ENCODE assay signal across 15 cellular contexts in the genomic region with DNA sequence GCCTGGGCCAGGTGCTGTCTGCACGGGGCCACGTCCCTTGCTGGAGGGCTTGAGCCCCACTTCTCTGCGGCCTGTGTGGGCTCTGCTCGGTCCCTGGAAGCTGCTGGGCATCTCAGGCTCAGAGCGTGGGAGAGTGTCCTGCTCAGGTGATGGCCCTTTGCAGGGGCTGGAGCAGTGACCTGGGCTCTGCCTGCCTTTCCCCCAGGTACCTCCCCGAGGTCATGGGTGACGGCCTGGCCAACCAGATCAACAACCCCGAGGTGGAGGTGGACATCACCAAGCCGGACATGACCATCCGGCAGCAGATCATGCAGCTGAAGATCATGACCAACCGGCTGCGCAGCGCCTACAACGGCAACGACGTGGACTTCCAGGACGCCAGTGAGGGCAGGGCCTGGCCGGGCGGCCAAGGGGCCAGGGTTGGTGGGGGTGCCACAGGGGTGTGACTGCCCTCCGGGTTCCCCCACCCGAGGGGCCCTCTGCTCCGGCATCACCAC. TPM values are rescaled to one million over a fixed set of nuclear protein-coding genes. Genes with fewer than 3 reads are reported as not detected.
DNase-seq lines count a peak whose midpoint lies in the region; ATAC-seq and TF ChIP-seq lines count a peak whose summit lies in the region.
"Had no signal": no experiment of that assay in that cellular context is flagged by ENCODE, and none has a peak within 500 bp of the region (broad histone marks: within the 10 kb centered on the region; RNA-seq: fewer than 3 reads in every experiment).

No MANE protein-coding gene starts in this region.

- 92 to 93% methylated on average over 22 of the region's 22 CpGs for WGBS in aorta, 2 donors

- H3K27me3 ChIP-seq in colonic mucosa (no peaks in the 10 kb centered on the region), aorta (ENCODE audit: control insufficient read depth in 1 of 2, insufficient read depth in 2 of 2, low read length in 1 of 2) (no peaks in the 10 kb centered on the region)
- H3K27me3 ChIP-seq: dorsolateral prefrontal cortex had no signal

- peak; percentile 12 for ATAC-seq in stimulated activated naive CD8-positive, alpha-beta T cell treated with anti-CD3 and anti-CD28 coated beads, Interleukin-15, amount 100 ng/mL, for 72 hours
- ATAC-seq in stimulated activated naive CD8-positive, alpha-beta T cell treated with anti-CD3 and anti-CD28 coated beads, Interleukin-15, Interleukin-2, amounts not matched to agents 100 U/mL and 50 U/mL, for 24 hours, result no peak
- ATAC-seq in aorta (ENCODE audit: low FRiP score), result no peak

- TF ChIP-seq CTCF in colonic mucosa (IDR thresholded peaks at IDR 0.05), result no peak
- no peak for TF ChIP-seq CTCF in nephron progenitor cell (IDR thresholded peaks at IDR 0.05)

- H3K9me3 ChIP-seq in colonic mucosa (no peaks in the 10 kb centered on the region), aorta (ENCODE audit: control insufficient read depth, low read length) (no peaks in the 10 kb centered on the region)

- no peak overlapping the region for H3K9ac ChIP-seq in colonic mucosa (ENCODE audit: low read depth in 2 of 2, low read length in 2 of 2)

- H3K4me3 Mint-ChIP-seq in stimulated activated naive CD8-positive, alpha-beta T cell treated with anti-CD3 and anti-CD28 coated beads, Interleukin-15, amount 100 ng/mL, for 72 hours, result no peak overlapping the region
- H3K4me3 Mint-ChIP-seq in nephron progenitor cell, result no peak overlapping the region
- H3K4me3 Mint-ChIP-seq: mesothelial cell of epicardium had no signal

- peak overlapping the region in 1 of 2 donors; percentile 19 for H3K27ac Mint-ChIP-seq in stimulated activated naive CD8-positive, alpha-beta T cell treated with anti-CD3 and anti-CD28 coated beads, Interleukin-15, amount 100 ng/mL, for 72 hours
- no peak overlapping the region for H3K27ac Mint-ChIP-seq in nephron progenitor cell
- H3K27ac Mint-ChIP-seq: mesothelial cell of epicardium, progenitor cell of endocrine pancreas had no signal

- no peaks in the 10 kb centered on the region for H3K9me3 Mint-ChIP-seq in stimulated activated naive CD8-positive, alpha-beta T cell treated with anti-CD3 and anti-CD28 coated beads, Interleukin-15, amount 100 ng/mL, for 72 hours
- no peaks in the 10 kb centered on the region for H3K9me3 Mint-ChIP-seq in nephron progenitor cell
- H3K9me3 Mint-ChIP-seq: mesothelial cell of epicardium had no signal

- peak in 1 of 2 donors; percentile 10 for DNase-seq in stimulated activated naive CD8-positive, alpha-beta T cell treated with anti-CD3 and anti-CD28 coated beads, Interleukin-15, amount 100 ng/mL, for 72 hours
- DNase-seq in stimulated activated naive CD8-positive, alpha-beta T cell treated with anti-CD3 and anti-CD28 coated beads, Interleukin-15, Interleukin-2, amounts not matched to agents 100 U/mL and 50 U/mL, for 24 hours, result no peak
- peak; percentile 14 for DNase-seq in colonic mucosa
- DNase-seq in nephron progenitor cell, result peak; percentile 2
- peak; percentile 30 to 76 for DNase-seq in aorta
- no peak for DNase-seq in UCSD-AML1 (lab: John Stamatoyannopoulos, UW; ENCODE audit: unreplicated experiment)
- no peak for DNase-seq in NOMO-1 (lab: John Stamatoyannopoulos, UW; ENCODE audit: unreplicated experiment in 2 of 2)
- no peak for DNase-seq in NCI-H2171 (lab: John Stamatoyannopoulos, UW)
- DNase-seq: AML-193, DND-41, NCI-H1092 treated with DMSO at 0.1 percent for 48 hours, OCI-M1 had no signal

- H3K36me3 Mint-ChIP-seq in nephron progenitor cell (ENCODE audit: low read depth), result peaks cover 4% of the 10 kb centered on the region

- no peaks in the 10 kb centered on the region for H3K36me3 ChIP-seq in colonic mucosa
- no peaks in the 10 kb centered on the region for H3K36me3 ChIP-seq in aorta (ENCODE audit: control insufficient read depth in 1 of 2, insufficient read depth in 2 of 2, low read length in 1 of 2)

- no peaks in the 10 kb centered on the region for H3K4me1 Mint-ChIP-seq in stimulated activated naive CD8-positive, alpha-beta T cell treated with anti-CD3 and anti-CD28 coated beads, Interleukin-15, amount 100 ng/mL, for 72 hours
- peaks cover 16% of the 10 kb centered on the region for H3K4me1 Mint-ChIP-seq in nephron progenitor cell

- H3K4me3 ChIP-seq in colonic mucosa (no peak overlapping the region), aorta (ENCODE audit: low read length in 2 of 2) (no peak overlapping the region)
- H3K4me3 ChIP-seq: dorsolateral prefrontal cortex had no signal

- no peaks in the 10 kb centered on the region for H3K4me1 ChIP-seq in colonic mucosa
- H3K4me1 ChIP-seq in aorta (ENCODE audit: control insufficient read depth in 1 of 2, insufficient read depth in 2 of 2, low read length in 2 of 2), result no peaks in the 10 kb centered on the region

- H3K27ac ChIP-seq in colonic mucosa (no peak overlapping the region), aorta (ENCODE audit: low read depth in 1 of 2, low read length in 2 of 2) (no peak overlapping the region)

- intact Hi-C loops in colonic mucosa (cut with DNase I) (no loop called here), aorta (cut with DNase I) (no loop called here)

- no peaks in the 10 kb centered on the region for H3K27me3 Mint-ChIP-seq in stimulated activated naive CD8-positive, alpha-beta T cell treated with anti-CD3 and anti-CD28 coated beads, Interleukin-15, amount 100 ng/mL, for 72 hours
- no peaks in the 10 kb centered on the region for H3K27me3 Mint-ChIP-seq in nephron progenitor cell (ENCODE audit: low read depth, poor library complexity)
- H3K27me3 Mint-ChIP-seq: progenitor cell of endocrine pancreas had no signal

RNA-seq across cellular contexts. Expression of a gene that starts 29.9 kb away (rescaled TPM):
- total RNA-seq in colonic mucosa (10 to 100 TPM; 19.0 to 23.1 TPM), aorta (10 to 100 TPM; 32.3 to 62.6 TPM)
- 10 to 100 TPM; 28.0 to 66.8 TPM for polyA plus RNA-seq in aorta

Comparison
In these comparisons a context has a peak if more than half of its experiments do, and no peak if none do; other contexts are left out.
1. DNase-seq: peak in colonic mucosa (single experiment), nephron progenitor cell (single experiment) and aorta (2 of 2); none in stimulated activated naive CD8-positive, alpha-beta T cell treated with anti-CD3 and anti-CD28 coated beads, Interleukin-15, Interleukin-2, amounts not matched to agents 100 U/mL and 50 U/mL, for 24 hours (single experiment), UCSD-AML1 (single experiment), NOMO-1 (0 of 2) and NCI-H2171 (single experiment).